In genomic region chr21:33348728-33349127, GRCh38 we compare ENCODE assay signal across 18 cellular contexts.
"Had no signal": no experiment of that assay in that cellular context is flagged by ENCODE, and none has a peak within 500 bp of the region (broad histone marks: within the 10 kb centered on the region; RNA-seq: fewer than 3 reads in every experiment).

No MANE protein-coding gene starts in this region.

- ATAC-seq: effector memory CD8-positive, alpha-beta T cell; left lobe of liver; T-helper 17 cell had no signal

- H3K27me3 Mint-ChIP-seq: activated B cell treated with CpG ODN at 0.5 μM for 24 hours; activated CD4-positive, alpha-beta memory T cell treated with anti-CD3 and anti-CD28 coated beads for 36 hours; activated naive CD8-positive, alpha-beta T cell; effector memory CD8-positive, alpha-beta T cell; progenitor cell of endocrine pancreas; T-helper 17 cell had no signal

- H3K4me3 Mint-ChIP-seq: activated B cell treated with CpG ODN at 0.5 μM for 24 hours; activated CD4-positive, alpha-beta memory T cell treated with anti-CD3 and anti-CD28 coated beads for 36 hours; activated naive CD8-positive, alpha-beta T cell; effector memory CD8-positive, alpha-beta T cell; neural crest cell; T-helper 17 cell had no signal

- DNase-seq: activated B cell treated with CpG ODN at 0.5 μM for 24 hours; activated CD4-positive, alpha-beta memory T cell treated with anti-CD3 and anti-CD28 coated beads for 36 hours; activated CD4-positive, alpha-beta T cell treated with anti-CD3 and anti-CD28 coated beads for 4 hours; amygdala; effector memory CD8-positive, alpha-beta T cell; foreskin melanocyte; glutamatergic neuron; hypothalamus; right cardiac atrium; stimulated activated CD4-positive, alpha-beta T cell treated with anti-CD3 and anti-CD28 coated beads, Interleukin-2, amount 100 ng/mL, for 24 hours; stimulated activated naive CD4-positive, alpha-beta T cell treated with Interleukin-2 at 50 U/mL for 16 hours; substantia nigra; T-helper 17 cell; tibial artery had no signal

- H3K27me3 ChIP-seq: tibial artery had no signal

- H3K9me3 Mint-ChIP-seq: activated B cell treated with CpG ODN at 0.5 μM for 24 hours; activated CD4-positive, alpha-beta memory T cell treated with anti-CD3 and anti-CD28 coated beads for 36 hours; effector memory CD8-positive, alpha-beta T cell; neural crest cell had no signal

- H3K27ac ChIP-seq: tibial artery had no signal

- H3K4me1 Mint-ChIP-seq: neural crest cell had no signal

- H3K4me1 ChIP-seq: tibial artery had no signal

- H3K9me3 ChIP-seq: tibial artery had no signal

- H3K4me3 ChIP-seq: tibial artery had no signal

- H3K27ac Mint-ChIP-seq: activated B cell treated with CpG ODN at 0.5 μM for 24 hours; activated CD4-positive, alpha-beta memory T cell treated with anti-CD3 and anti-CD28 coated beads for 36 hours; effector memory CD8-positive, alpha-beta T cell; progenitor cell of endocrine pancreas had no signal
